18 cellular contexts compared by ENCODE assay signal in the genomic region with DNA sequence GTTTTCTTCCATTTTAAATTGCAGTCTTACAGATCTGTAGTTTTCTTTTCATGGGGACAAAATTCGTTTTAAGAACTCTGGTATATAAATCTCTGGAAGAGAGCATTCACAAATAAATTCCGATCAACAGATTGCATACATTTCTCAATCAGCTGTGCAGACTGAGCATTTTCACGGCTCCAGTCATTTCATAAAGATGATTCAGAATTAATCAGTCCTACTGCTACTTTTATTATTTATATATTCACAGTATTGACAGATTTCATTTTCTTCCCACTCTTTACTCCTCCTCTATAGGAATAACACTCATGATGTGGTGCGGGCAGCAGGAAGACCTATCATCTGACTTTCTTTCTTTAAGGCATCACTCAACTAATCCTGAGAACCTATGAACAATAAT.
DNase-seq lines count a peak whose midpoint lies in the region; ATAC-seq and TF ChIP-seq lines count a peak whose summit lies in the region.
"Had no signal": no experiment of that assay in that cellular context is flagged by ENCODE, and none has a peak within 500 bp of the region (broad histone marks: within the 10 kb centered on the region; RNA-seq: fewer than 3 reads in every experiment).

No MANE protein-coding gene starts in this region.

- H3K4me1 Mint-ChIP-seq in MCF 10A (ENCODE audit: insufficient read depth, unreplicated experiment) = peaks cover 16% of the 10 kb centered on the region
- peaks cover 56% of the 10 kb centered on the region for H3K4me1 Mint-ChIP-seq in chondrocyte (ENCODE audit: low read depth)
- H3K4me1 Mint-ChIP-seq in glutamatergic neuron (ENCODE audit: low read depth, unreplicated experiment) = peaks cover 3% of the 10 kb centered on the region

- H3K4me3 Mint-ChIP-seq in MCF 10A (ENCODE audit: unreplicated experiment) (no peak overlapping the region), chondrocyte (ENCODE audit: unreplicated experiment) (no peak overlapping the region), glutamatergic neuron (ENCODE audit: unreplicated experiment) (no peak overlapping the region)
- H3K4me3 Mint-ChIP-seq: CD8-positive, alpha-beta T cell had no signal

- CTCF ChIA-PET in MCF 10A (lab: Yijun Ruan, JAX) = interaction anchor here (1.8 kb wide), 1 partner anchor 568 kb away, joined by 9 read pairs; no protein-coding TSS in a partner anchor

- no peak for TF ChIP-seq POLR2A in breast epithelium (IDR thresholded peaks at IDR 0.05)

- BruUV-seq in MCF 10A (replicated peaks; lab: Mats Ljungman, UMichigan) = no TSS peak

- POLR2A ChIA-PET in MCF 10A (lab: Yijun Ruan, JAX) = interaction anchor here (1.1 kb wide), 1 partner anchor 19 kb away, joined by 3 read pairs; no protein-coding TSS in a partner anchor

- H3K9me3 ChIP-seq in breast epithelium (no peaks in the 10 kb centered on the region), RWPE2 (ENCODE audit: severe bottlenecking) (no peaks in the 10 kb centered on the region)
- H3K9me3 ChIP-seq: BLaER1 had no signal

- no peak for TF ChIP-seq CTCF in MCF 10A (IDR thresholded peaks at IDR 0.05; ENCODE audit: unreplicated experiment)
- TF ChIP-seq CTCF in breast epithelium (IDR thresholded peaks at IDR 0.05) = no peak
- TF ChIP-seq CTCF in RWPE2 (IDR thresholded peaks at IDR 0.05; ENCODE audit: poor library complexity, severe bottlenecking) = no peak
- no peak for TF ChIP-seq CTCF in chondrocyte (IDR thresholded peaks at IDR 0.05)
- no peak for TF ChIP-seq CTCF in glutamatergic neuron (IDR thresholded peaks at IDR 0.05; ENCODE audit: partially characterized antibody, unreplicated experiment)

- H3K36me3 Mint-ChIP-seq in MCF 10A (ENCODE audit: insufficient read depth, unreplicated experiment) = no peaks in the 10 kb centered on the region
- H3K36me3 Mint-ChIP-seq in chondrocyte (ENCODE audit: low read depth) = no peaks in the 10 kb centered on the region
- no peaks in the 10 kb centered on the region for H3K36me3 Mint-ChIP-seq in glutamatergic neuron (ENCODE audit: unreplicated experiment)
- H3K36me3 Mint-ChIP-seq: CD8-positive, alpha-beta T cell had no signal

- H3K27ac Mint-ChIP-seq in MCF 10A (ENCODE audit: low read depth, unreplicated experiment) (no peak overlapping the region), chondrocyte (ENCODE audit: unreplicated experiment) (peak overlapping the region; percentile 22), glutamatergic neuron (ENCODE audit: unreplicated experiment) (no peak overlapping the region)
- H3K27ac Mint-ChIP-seq: CD8-positive, alpha-beta T cell had no signal

- H3K36me3 ChIP-seq in breast epithelium (no peaks in the 10 kb centered on the region), RWPE2 (ENCODE audit: low read depth) (no peaks in the 10 kb centered on the region)
- H3K36me3 ChIP-seq: BLaER1 had no signal

- DNase-seq in MCF 10A (ENCODE audit: unreplicated experiment) (peak; percentile 14), breast epithelium (ENCODE audit: low spot score in 2 of 2) (no peak), RWPE2 (ENCODE audit: low spot score) (no peak), chondrocyte (ENCODE audit: low spot score) (no peak), glutamatergic neuron (no peak), C1 segment of cervical spinal cord (lab: John Stamatoyannopoulos, UW) (no peak), left cardiac atrium (no peak)
- DNase-seq: 8988T; Calu3; CD8-positive, alpha-beta T cell; DMS53; DND-41; EL; GOT3; H7 had no signal

- intact Hi-C loops in MCF 10A (cut with micrococcal nuclease) (loop anchor here (5.0 kb wide), 1 partner anchor 339 kb away; no protein-coding TSS in a partner anchor), breast epithelium (cut with DNase I; ENCODE audit: low total_unique reads) (no loop called here), left cardiac atrium (cut with DNase I) (no loop called here)

- H3K9me3 Mint-ChIP-seq in MCF 10A (ENCODE audit: unreplicated experiment) (no peaks in the 10 kb centered on the region), chondrocyte (ENCODE audit: low read depth) (peaks cover 9% of the 10 kb centered on the region), glutamatergic neuron (ENCODE audit: unreplicated experiment) (peaks cover 2% of the 10 kb centered on the region)
- H3K9me3 Mint-ChIP-seq: CD8-positive, alpha-beta T cell had no signal

- peaks cover 0 to 12% of the 10 kb centered on the region in 2 donors for H3K27me3 ChIP-seq in breast epithelium
- H3K27me3 ChIP-seq in RWPE2 (ENCODE audit: insufficient read depth, poor library complexity, severe bottlenecking) = no peaks in the 10 kb centered on the region

- ATAC-seq in RWPE2 (ENCODE audit: low read depth) (peak; percentile 26; the same call in 1 of the 3 replicates), GM21390 (IDR thresholded peaks at IDR 0.05; ENCODE audit: unreplicated experiment) (no peak), left cardiac atrium (no peak)
- ATAC-seq: CD8-positive, alpha-beta T cell had no signal

- no peaks in the 10 kb centered on the region for H3K27me3 Mint-ChIP-seq in MCF 10A (ENCODE audit: insufficient read depth, unreplicated experiment)
- H3K27me3 Mint-ChIP-seq in chondrocyte (ENCODE audit: low read depth) = no peaks in the 10 kb centered on the region
- H3K27me3 Mint-ChIP-seq in glutamatergic neuron (ENCODE audit: unreplicated experiment) = peaks cover 1% of the 10 kb centered on the region

- no peak overlapping the region for H3K4me3 ChIP-seq in breast epithelium
- no peak overlapping the region for H3K4me3 ChIP-seq in RWPE2 (ENCODE audit: severe bottlenecking)
- H3K4me3 ChIP-seq: BLaER1 had no signal

- no peak overlapping the region for H3K27ac ChIP-seq in breast epithelium
- H3K27ac ChIP-seq in RWPE2 (ENCODE audit: poor library complexity, severe bottlenecking) = peak overlapping the region; percentile 95
- H3K27ac ChIP-seq: BLaER1, HL-60 had no signal

- H3K4me1 ChIP-seq in breast epithelium (no peaks in the 10 kb centered on the region), RWPE2 (ENCODE audit: insufficient read depth, poor library complexity, severe bottlenecking) (peaks cover 32% of the 10 kb centered on the region)
- H3K4me1 ChIP-seq: BLaER1 had no signal
